Comparison of ENCODE assay signal across 24 cellular contexts in genomic region chr5:106089073-106089472, GRCh38.
A peak's percentile ranks its signal among the peaks of the same experiment; 100 is the strongest.
DNase-seq lines count a peak whose midpoint lies in the region; ATAC-seq and TF ChIP-seq lines count a peak whose summit lies in the region.
"Had no signal": no experiment of that assay in that cellular context is flagged by ENCODE, and none has a peak within 500 bp of the region (broad histone marks: within the 10 kb centered on the region; RNA-seq: fewer than 3 reads in every experiment).

No MANE protein-coding gene starts in this region.

- TF ChIP-seq EP300 in SK-N-SH (IDR thresholded peaks at IDR 0.05; ENCODE audit: borderline replicate concordance in 1 of 2, low read depth in 1 of 2, low read length in 1 of 2) = peak in 1 of 2 experiments; percentile 61; a peak in 2 of 4 replicates

- peaks cover 22% of the 10 kb centered on the region for H3K4me1 Mint-ChIP-seq in neural progenitor cell
- H3K4me1 Mint-ChIP-seq: B cell had no signal

- no peak for TF ChIP-seq POLR2A in testis (IDR thresholded peaks at IDR 0.05)

- H3K4me3 ChIP-seq in SK-N-SH (ENCODE audit: low read depth in 2 of 2, low read length in 1 of 2) = no peak overlapping the region
- no peak overlapping the region for H3K4me3 ChIP-seq in neural progenitor cell
- H3K4me3 ChIP-seq in testis = no peak overlapping the region
- H3K4me3 ChIP-seq: BLaER1 treated with 17β-estradiol and CSF1 and Interleukin-3, amounts not matched to agents 10 nM and 100 nM; GM12878 had no signal

- H3K79me2 ChIP-seq in SK-N-SH (ENCODE audit: insufficient read depth) = no peaks in the 10 kb centered on the region
- H3K79me2 ChIP-seq in neural progenitor cell (ENCODE audit: low read depth) = no peaks in the 10 kb centered on the region

- no peak for ATAC-seq in stimulated activated naive CD8-positive, alpha-beta T cell treated with anti-CD3 and anti-CD28 coated beads, Interleukin-15, Interleukin-2, amounts not matched to agents 100 U/mL and 50 U/mL, for 24 hours
- ATAC-seq: CD8-positive, alpha-beta T cell; GM12878 had no signal

- no peaks in the 10 kb centered on the region for H3K9me2 ChIP-seq in SK-N-SH

- H3K9me3 Mint-ChIP-seq in neural progenitor cell = no peaks in the 10 kb centered on the region

- H3K27me3 ChIP-seq in SK-N-SH (ENCODE audit: insufficient read depth) (no peaks in the 10 kb centered on the region), neural progenitor cell (no peaks in the 10 kb centered on the region), testis (no peaks in the 10 kb centered on the region)
- H3K27me3 ChIP-seq: BLaER1 treated with 17β-estradiol and CSF1 and Interleukin-3, amounts not matched to agents 10 nM and 100 nM had no signal

- H3K27ac Mint-ChIP-seq in neural progenitor cell = no peak overlapping the region
- H3K27ac Mint-ChIP-seq: B cell; CD4-positive, alpha-beta T cell; CD8-positive, alpha-beta T cell had no signal

- H3K4me3 Mint-ChIP-seq in neural progenitor cell = no peak overlapping the region
- H3K4me3 Mint-ChIP-seq: B cell; CD4-positive, alpha-beta T cell; CD8-positive, alpha-beta T cell had no signal

- TF ChIP-seq RAD21 in SK-N-SH (IDR thresholded peaks at IDR 0.05; ENCODE audit: low read length) = no peak

- POLR2A ChIA-PET in SK-N-SH (lab: Yijun Ruan, JAX) = no interaction called here

- intact Hi-C loops in testis (cut with DNase I; ENCODE audit: low total_unique reads) = no loop called here

- no peak overlapping the region for H3K9ac ChIP-seq in SK-N-SH
- no peak overlapping the region for H3K9ac ChIP-seq in neural progenitor cell
- H3K9ac ChIP-seq: BLaER1 treated with 17β-estradiol and CSF1 and Interleukin-3, amounts not matched to agents 10 nM and 100 nM had no signal

- no peaks in the 10 kb centered on the region for H3K36me3 Mint-ChIP-seq in neural progenitor cell
- H3K36me3 Mint-ChIP-seq: CD8-positive, alpha-beta T cell had no signal

- H3K27me3 Mint-ChIP-seq in neural progenitor cell (ENCODE audit: insufficient read depth, low read depth) = no peaks in the 10 kb centered on the region
- H3K27me3 Mint-ChIP-seq: B cell; CD4-positive, alpha-beta T cell had no signal

- H3K27ac ChIP-seq in SK-N-SH (ENCODE audit: low read depth in 2 of 2, low read length in 1 of 2) (no peak overlapping the region), neural progenitor cell (peak overlapping the region; percentile 30), testis (no peak overlapping the region)
- H3K27ac ChIP-seq: BLaER1 treated with 17β-estradiol and CSF1 and Interleukin-3, amounts not matched to agents 10 nM and 100 nM; C4-2B had no signal

- H3F3A ChIP-seq in SK-N-SH (replicated peaks; ENCODE audit: insufficient read depth) (peaks cover 8% of the 10 kb centered on the region), neural progenitor cell (ENCODE audit: low read depth) (no peaks in the 10 kb centered on the region)

- CTCF ChIA-PET in SK-N-SH (lab: Yijun Ruan, JAX) = no interaction called here

- H3K36me3 ChIP-seq in SK-N-SH (replicated peaks in 1 of 2; ENCODE audit: control insufficient read depth in 1 of 2, insufficient read depth in 2 of 2, low read length in 1 of 2) = no peaks in the 10 kb centered on the region
- H3K36me3 ChIP-seq in neural progenitor cell = no peaks in the 10 kb centered on the region
- H3K36me3 ChIP-seq in testis (ENCODE audit: low read depth, missing control alignments) = no peaks in the 10 kb centered on the region
- H3K36me3 ChIP-seq: BLaER1 treated with 17β-estradiol and CSF1 and Interleukin-3, amounts not matched to agents 10 nM and 100 nM had no signal

- H2AFZ ChIP-seq in SK-N-SH (ENCODE audit: low read depth) = no peak overlapping the region
- no peak overlapping the region for H2AFZ ChIP-seq in neural progenitor cell (replicated peaks)

- TF ChIP-seq CTCF in SK-N-SH (IDR thresholded peaks at IDR 0.05) (no peak), neural progenitor cell (IDR thresholded peaks at IDR 0.05) (no peak), testis (IDR thresholded peaks at IDR 0.05) (no peak)

- DNase-seq in SK-N-SH = no peak
- DNase-seq in amniotic epithelial cell (ENCODE audit: low read depth) = peak; percentile 25
- no peak for DNase-seq in neural progenitor cell (ENCODE audit: low spot score)
- no peak for DNase-seq in stimulated activated naive CD8-positive, alpha-beta T cell treated with anti-CD3 and anti-CD28 coated beads, Interleukin-15, Interleukin-2, amounts not matched to agents 100 U/mL and 50 U/mL, for 24 hours
- no peak for DNase-seq in AG08396 (ENCODE audit: low spot score)
- DNase-seq in testis = no peak
- DNase-seq: 8988T; ACHN; AML-193; Caco-2; Calu3; CD4-positive, alpha-beta T cell; CD8-positive, alpha-beta T cell; DMS 273 treated with DMSO at 0.1 percent for 48 hours; DMS153; DMS53; DMS79; DND-41; EL; GDM1 had no signal

- H4K20me1 ChIP-seq in SK-N-SH (ENCODE audit: insufficient read depth) (no peaks in the 10 kb centered on the region), neural progenitor cell (ENCODE audit: low read depth) (no peaks in the 10 kb centered on the region)
- H4K20me1 ChIP-seq: BLaER1 treated with 17β-estradiol and CSF1 and Interleukin-3, amounts not matched to agents 10 nM and 100 nM had no signal

- no peak overlapping the region for H3K4me2 ChIP-seq in SK-N-SH
- H3K4me2 ChIP-seq in neural progenitor cell = no peak overlapping the region
- H3K4me2 ChIP-seq: BLaER1 treated with 17β-estradiol and CSF1 and Interleukin-3, amounts not matched to agents 10 nM and 100 nM had no signal

- H3K9me3 ChIP-seq in SK-N-SH (no peaks in the 10 kb centered on the region; the same call in 1 of the 2 replicates), neural progenitor cell (ENCODE audit: low read depth) (no peaks in the 10 kb centered on the region), testis (no peaks in the 10 kb centered on the region)
- H3K9me3 ChIP-seq: BLaER1 treated with 17β-estradiol and CSF1 and Interleukin-3, amounts not matched to agents 10 nM and 100 nM; Caco-2 had no signal

- H3K4me1 ChIP-seq in SK-N-SH (ENCODE audit: control insufficient read depth in 1 of 2, insufficient read depth in 2 of 2, low read depth in 1 of 2, low read length in 1 of 2) = peaks cover 10 to 11% of the 10 kb centered on the region in 2 experiments
- H3K4me1 ChIP-seq in neural progenitor cell = peaks cover 33% of the 10 kb centered on the region
- H3K4me1 ChIP-seq in testis = no peaks in the 10 kb centered on the region
- H3K4me1 ChIP-seq: BLaER1 treated with 17β-estradiol and CSF1 and Interleukin-3, amounts not matched to agents 10 nM and 100 nM; Caco-2 had no signal

TF ChIP-seq in SK-N-SH, 30 proteins besides CTCF, POLR2A, EP300 and RAD21 (continues in another document):
- TF ChIP-seq CHD2 (IDR thresholded peaks at IDR 0.05; ENCODE audit: low read length, partially characterized antibody) = no peak
- TF ChIP-seq RXRA (IDR thresholded peaks at IDR 0.05; ENCODE audit: borderline replicate concordance, low read depth) = no peak
- no peak for TF ChIP-seq SMC3 (IDR thresholded peaks at IDR 0.05; ENCODE audit: low read depth, low read length)
- TF ChIP-seq FOXM1 (IDR thresholded peaks at IDR 0.05; ENCODE audit: low read depth) = 0 out of 2 replicates have a peak, but pooled peaks have one; percentile 44
- peak; percentile 26; the same call in 1 of the 2 replicates for TF ChIP-seq FOSL2 (IDR thresholded peaks at IDR 0.05; ENCODE audit: borderline replicate concordance, low read depth)
- no peak for TF ChIP-seq EZH2phosphoT487 (IDR thresholded peaks at IDR 0.05; ENCODE audit: borderline replicate concordance, low read depth)
- TF ChIP-seq TAF1 (IDR thresholded peaks at IDR 0.05; ENCODE audit: borderline replicate concordance, low read depth, low read length) = no peak
- TF ChIP-seq FOXJ3 (CRISPR knock-in tag; IDR thresholded peaks at IDR 0.05) = no peak
- TF ChIP-seq MEF2A (IDR thresholded peaks at IDR 0.05; ENCODE audit: borderline replicate concordance, low read depth) = no peak
- TF ChIP-seq SIN3A (IDR thresholded peaks at IDR 0.05; ENCODE audit: borderline replicate concordance, low read depth, low read length) = no peak
- peak; percentile 87 for TF ChIP-seq TCF12 (IDR thresholded peaks at IDR 0.05)
- TF ChIP-seq RCOR1 (IDR thresholded peaks at IDR 0.05; ENCODE audit: low read length) = no peak
- no peak for TF ChIP-seq GABPA (IDR thresholded peaks at IDR 0.05; ENCODE audit: low read depth)
- TF ChIP-seq NFIC (IDR thresholded peaks at IDR 0.05; ENCODE audit: borderline replicate concordance) = peak; percentile 43; the same call in 1 of the 2 replicates
- no peak for TF ChIP-seq MXI1 (IDR thresholded peaks at IDR 0.05; ENCODE audit: low read depth, low read length)
- no peak for TF ChIP-seq USF2 (IDR thresholded peaks at IDR 0.05; ENCODE audit: borderline replicate concordance, low read depth, low read length)
- peak; percentile 38; the same call in 1 of the 2 replicates for TF ChIP-seq JUND (IDR thresholded peaks at IDR 0.05)
- TF ChIP-seq MAX (IDR thresholded peaks at IDR 0.05; ENCODE audit: low read depth) = no peak
